In genomic region chr1:189678779-189679178, GRCh38 we compare ENCODE assay signal across 1 cellular context.
TF ChIP-seq lines count a peak whose summit lies in the region.

No MANE protein-coding gene starts in this region.

TF ChIP-seq in H1, 55 proteins besides CTCF, POLR2A, EP300 and RAD21:
- TF ChIP-seq GTF2F1 (IDR thresholded peaks at IDR 0.05; ENCODE audit: borderline replicate concordance, low read depth, low read length) (no peak), TEAD4 (IDR thresholded peaks at IDR 0.05; ENCODE audit: low read depth, low read length) (peak; percentile 84)
TF ChIP-seq in H1: peak in this region for 1.
